In genomic region chr3:37229740-37230139, GRCh38 we compare ENCODE assay signal across 17 cellular contexts. TPM values are rescaled to one million over a fixed set of nuclear protein-coding genes. Genes with fewer than 3 reads are reported as not detected.
DNase-seq lines count a peak whose midpoint lies in the region; ATAC-seq, FAIRE-seq and TF ChIP-seq lines count a peak whose summit lies in the region.
"Had no signal": no experiment of that assay in that cellular context is flagged by ENCODE, and none has a peak within 500 bp of the region (broad histone marks: within the 10 kb centered on the region; RNA-seq: fewer than 3 reads in every experiment).

No MANE protein-coding gene starts in this region.

- WGBS in right cardiac atrium, result 42% methylated on average over 3 of the region's 3 CpGs
- WGBS in heart right ventricle, 2 donors, result 40 to 55% methylated on average over 3 of the region's 3 CpGs
- WGBS in K562 (ENCODE audit: insufficient coverage, low coverage, missing lambda C conversion rate), result 0% methylated on average over 3 of the region's 3 CpGs

- H4K20me1 ChIP-seq in K562 (replicated peaks; ENCODE audit: control insufficient read depth, insufficient read depth, low read length), result no peaks in the 10 kb centered on the region

- TF ChIP-seq POLR2A in K562 (conservative IDR thresholded peaks at IDR 0.05), result no peak

- peak overlapping the region; percentile 51 for H3K4me2 ChIP-seq in K562 (ENCODE audit: insufficient read depth, low read length)

- no peaks in the 10 kb centered on the region for H3K27me3 ChIP-seq in right cardiac atrium (ENCODE audit: control insufficient read depth, insufficient read depth)
- no peaks in the 10 kb centered on the region for H3K27me3 ChIP-seq in heart right ventricle
- H3K27me3 ChIP-seq in K562 (ENCODE audit: control insufficient read depth in 2 of 2, insufficient read depth in 2 of 2, low read length in 2 of 2), result no peaks in the 10 kb centered on the region
- no peaks in the 10 kb centered on the region; the same call in 1 of the 2 replicates for H3K27me3 ChIP-seq in HAP-1 (ENCODE audit: low read depth)

- BruUV-seq in K562 (replicated peaks; lab: Mats Ljungman, UMichigan), result no TSS peak

- CTCF ChIA-PET in K562 (lab: Yijun Ruan, JAX; ENCODE audit: low intra/inter-chr PET ratio), result no interaction called here

- no peaks in the 10 kb centered on the region for H3K4me1 ChIP-seq in right cardiac atrium (ENCODE audit: control insufficient read depth, insufficient read depth, low read length)
- H3K4me1 ChIP-seq in heart right ventricle, result peaks cover 0 to 5% (median 0%) of the 10 kb centered on the region in 9 donors
- H3K4me1 ChIP-seq in K562 (replicated peaks in 1 of 2; ENCODE audit: control insufficient read depth in 2 of 2, insufficient read depth in 2 of 2, low read length in 2 of 2), result peaks cover 21 to 26% of the 10 kb centered on the region in 2 experiments; a peak in 4 of 5 replicates
- H3K4me1 ChIP-seq in mucosa of descending colon (ENCODE audit: low read depth), result peaks cover 2% of the 10 kb centered on the region
- H3K4me1 ChIP-seq in HAP-1, result no peaks in the 10 kb centered on the region

- H3K4me3 ChIP-seq in right cardiac atrium (ENCODE audit: low read length) (no peak overlapping the region), heart right ventricle (no peak overlapping the region), K562 (no peak overlapping the region), mucosa of descending colon (no peak overlapping the region), HAP-1 (no peak overlapping the region)

- H2AFZ ChIP-seq in K562 (ENCODE audit: low read depth, low read length), result peak overlapping the region; percentile 91

- H3K9me3 ChIP-seq in right cardiac atrium (ENCODE audit: control insufficient read depth, low read length) (no peaks in the 10 kb centered on the region), heart right ventricle (no peaks in the 10 kb centered on the region), K562 (replicated peaks; ENCODE audit: control insufficient read depth, insufficient read depth, low read depth, low read length) (peaks cover 4% of the 10 kb centered on the region; the same call in 1 of the 2 replicates), mucosa of descending colon (no peaks in the 10 kb centered on the region), HAP-1 (no peaks in the 10 kb centered on the region)

- FAIRE-seq in K562 (lab: Jason Lieb, UNC), result peak; percentile 96
- FAIRE-seq: frontal cortex had no signal

- peak overlapping the region in 1 of 2 experiments; percentile 52; a peak in 2 of 4 replicates for H3K9ac ChIP-seq in K562 (ENCODE audit: insufficient read depth in 1 of 2, low read depth in 2 of 2, low read length in 2 of 2)

- no peak for TF ChIP-seq CTCF in heart right ventricle (IDR thresholded peaks at IDR 0.05)
- TF ChIP-seq CTCF in K562 (IDR thresholded peaks at IDR 0.05 in 2 of 3, conservative IDR thresholded peaks at IDR 0.05 in 1 of 3; ENCODE audit: insufficient read depth in 2 of 3, low read depth in 1 of 3, low read length in 3 of 3), result no peak
- TF ChIP-seq CTCF in mucosa of descending colon (IDR thresholded peaks at IDR 0.05), result no peak

- no peak overlapping the region for H3K27ac ChIP-seq in right cardiac atrium (ENCODE audit: low read length)
- no peak overlapping the region for H3K27ac ChIP-seq in heart right ventricle
- H3K27ac ChIP-seq in K562 (ENCODE audit: extremely low read depth, low read depth, low read length), result peak overlapping the region; percentile 65

- H3K79me2 ChIP-seq in K562 (ENCODE audit: control insufficient read depth, insufficient read depth, low read length), result no peaks in the 10 kb centered on the region

- peak; percentile 92 for TF ChIP-seq EP300 in K562 (IDR thresholded peaks at IDR 0.05; ENCODE audit: low read length)

- POLR2A ChIA-PET in K562 (lab: Yijun Ruan, JAX), result interaction anchor here (0.6 to 1.2 kb wide), 3 partner anchors 8 to 252 kb away, joined by 3 to 5 read pairs (median 3); no protein-coding TSS in a partner anchor

- no peak; a peak in 1 of 4 replicates for TF ChIP-seq RAD21 in K562 (CRISPR knock-in tag; conservative IDR thresholded peaks at IDR 0.05 in 1 of 2, IDR thresholded peaks at IDR 0.05 in 1 of 2)

- H3K36me3 ChIP-seq in heart right ventricle, result no peaks in the 10 kb centered on the region
- no peaks in the 10 kb centered on the region for H3K36me3 ChIP-seq in K562 (ENCODE audit: control insufficient read depth, insufficient read depth, low read length)
- H3K36me3 ChIP-seq in mucosa of descending colon (ENCODE audit: low read depth), result no peaks in the 10 kb centered on the region
- no peaks in the 10 kb centered on the region for H3K36me3 ChIP-seq in HAP-1 (replicated peaks)

- no peak for DNase-seq in right cardiac atrium
- DNase-seq in heart right ventricle, result no peak
- DNase-seq in K562 (ENCODE audit: extremely low read depth in 1 of 4, low spot score in 3 of 4), result peak; percentile 50 to 95 (median 74)
- DNase-seq in mucosa of descending colon, result peak in 1 of 3 donors; percentile 73
- no peak for DNase-seq in iPS-NIHi7 (ENCODE audit: extremely low spot score)
- DNase-seq in NCI-H774 (lab: John Stamatoyannopoulos, UW), result no peak
- DNase-seq in HAP-1 (ENCODE audit: low spot score in 2 of 2), result no peak
- DNase-seq in stimulated activated CD4-positive, alpha-beta T cell treated with anti-CD3 and anti-CD28 coated beads, Interleukin-4, amount 100 ng/mL, for 4 hours, result no peak
- DNase-seq: activated CD4-positive, alpha-beta T cell treated with anti-CD3 and anti-CD28 coated beads for 48 hours; aorta; mammary epithelial cell; NCI-H1436 treated with DMSO at 0.1 percent for 48 hours; NCI-H510A treated with DMSO at 0.1 percent for 48 hours; stimulated activated naive CD8-positive, alpha-beta T cell treated with anti-CD3 and anti-CD28 coated beads, Interleukin-15, amount 100 ng/mL, for 72 hours had no signal

- peak; percentile 80 to 86 for ATAC-seq in right cardiac atrium
- ATAC-seq in heart right ventricle, result no peak
- ATAC-seq in K562, result peak; percentile 96
- peak; percentile 99 for ATAC-seq in mucosa of descending colon
- ATAC-seq: activated naive CD4-positive, alpha-beta T cell treated with anti-CD3 and anti-CD28 coated beads, Interleukin-2, amount 50 U/mL, for 72 hours; esophagus mucosa; stimulated activated naive CD8-positive, alpha-beta T cell treated with anti-CD3 and anti-CD28 coated beads, Interleukin-15, amount 100 ng/mL, for 72 hours had no signal

- in situ Hi-C loops in K562 (cut with MboI), result no loop called here
- in situ Hi-C loops in HAP-1 (cut with MboI; ENCODE audit: low sequenced_read_pairs), result no loop called here

- no peaks in the 10 kb centered on the region for H3K9me1 ChIP-seq in K562 (ENCODE audit: control insufficient read depth, insufficient read depth, low read length)

- intact Hi-C loops in right cardiac atrium (cut with DNase I) (no loop called here), heart right ventricle (cut with DNase I) (no loop called here), K562 (cut with micrococcal nuclease) (no loop called here), mucosa of descending colon (cut with DNase I, micrococcal nuclease) (no loop called here)

RNA-seq across cellular contexts. Expression of gene GOLGA4, which starts 13.3 kb away (rescaled TPM):
- total RNA-seq in right cardiac atrium, result 100 to 1,000 TPM; 147 to 167 (median 160) TPM
- polyA plus RNA-seq in right cardiac atrium, result 59.1 TPM
- 100 to 1,000 TPM; 132 to 214 (median 187) TPM for total RNA-seq in heart right ventricle
- 10 to 100 TPM; 36.7 to 74.0 TPM for polyA plus RNA-seq in heart right ventricle
- 79.9 and 290 TPM in 2 replicates for total RNA-seq in K562 (2011; cell fraction: chromatin; rRNA removed; ENCODE audit: low replicate concordance)
- total RNA-seq in K562 (2011; cell fraction: nucleolus; rRNA removed), result 32.5 and 39.2 TPM in 2 replicates
- 93.6 and 112 TPM in 2 replicates for total RNA-seq in K562 (2011; cell fraction: nucleoplasm; rRNA removed)
- 33.8 and 35.2 TPM in 2 replicates for total RNA-seq in K562 (2014; rRNA removed)
- total RNA-seq in K562 (2014; rRNA removed; fragmentation: Illumina TruSeq; extraction: Trizol), result 70.3 and 74.9 TPM in 2 replicates
- total RNA-seq in K562 (2015; rRNA removed; fragmentation: Illumina TruSeq; extraction: Trizol), result 62.4 and 70.0 TPM in 2 replicates
- 39.3 and 41.9 TPM in 2 replicates for total RNA-seq in K562 (2021)
- 28.0 and 29.1 TPM in 2 replicates for polyA plus RNA-seq in K562 (2011; rRNA removed)
- 6.3 and 7.6 TPM in 2 replicates for polyA plus RNA-seq in K562 (2011; cell fraction: cytosol; rRNA removed)
- 24.7 and 32.5 TPM in 2 replicates for polyA plus RNA-seq in K562 (2011; cell fraction: nucleus; rRNA removed)
- polyA plus RNA-seq in K562 (2012), result 22.8 and 23.3 TPM in 2 replicates
- 25.3 and 33.6 TPM in 2 replicates for polyA plus RNA-seq in K562 (2014; fragmentation: Illumina TruSeq; extraction: Trizol)
- polyA plus RNA-seq in K562 (2014; fragmentation: Nextera tagmentation; extraction: Ambion mirVana), result 10 to 100 TPM; 12.7 to 13.2 TPM
- polyA plus RNA-seq in K562 (2014; rRNA removed), result 21.8 and 26.6 TPM in 2 replicates
- 45.9 and 83.5 TPM in 2 replicates for polyA minus RNA-seq in K562 (2011; rRNA and poly(A)+ RNA removed)
- polyA minus RNA-seq in K562 (2011; cell fraction: cytosol; rRNA and poly(A)+ RNA removed), result 20.1 and 22.1 TPM in 2 replicates
- 52.2 and 112 TPM in 2 replicates for polyA minus RNA-seq in K562 (2011; cell fraction: nucleus; rRNA and poly(A)+ RNA removed)
- total RNA-seq in mucosa of descending colon, result 100 to 1,000 TPM in 2 of 3 donors, 10 to 100 TPM in 1; 91.1 to 112 (median 102) TPM

RNA-seq across cellular contexts. Expression of gene LRRFIP2, which starts 55.4 kb away (rescaled TPM):
- total RNA-seq in right cardiac atrium (100 to 1,000 TPM; 154 to 168 (median 162) TPM), heart right ventricle (100 to 1,000 TPM; 105 to 199 (median 127) TPM), K562 (2014; rRNA removed) (44.9 and 53.9 TPM in 2 replicates), K562 (2014; rRNA removed; fragmentation: Illumina TruSeq; extraction: Trizol) (46.2 and 55.4 TPM in 2 replicates), K562 (2015; rRNA removed; fragmentation: Illumina TruSeq; extraction: Trizol) (46.0 and 49.4 TPM in 2 replicates), K562 (2021) (41.6 and 46.6 TPM in 2 replicates), mucosa of descending colon (100 to 1,000 TPM in 2 of 3 donors, 10 to 100 TPM in 1; 89.9 to 136 (median 128) TPM)
- polyA plus RNA-seq in right cardiac atrium (88.9 TPM), heart right ventricle (100 to 1,000 TPM in 1 of 2 donors, 10 to 100 TPM in 1; 63.2 to 129 TPM), K562 (2011; rRNA removed) (24.4 and 37.0 TPM in 2 replicates), K562 (2014; fragmentation: Illumina TruSeq; extraction: Trizol) (38.4 and 42.7 TPM in 2 replicates), K562 (2014; fragmentation: Nextera tagmentation; extraction: Ambion mirVana) (10 to 100 TPM in 1 of 2 experiments, 1 to 10 TPM in 1; 9.9 to 11.2 TPM), K562 (2014; rRNA removed) (40.7 and 46.6 TPM in 2 replicates)
- 55.1 and 138 TPM in 2 replicates for total RNA-seq in K562 (2011; cell fraction: chromatin; rRNA removed; ENCODE audit: low replicate concordance)
- total RNA-seq in K562 (2011; cell fraction: nucleolus; rRNA removed), result 36.5 and 52.5 TPM in 2 replicates
- total RNA-seq in K562 (2011; cell fraction: nucleoplasm; rRNA removed), result 96.8 and 146 TPM in 2 replicates
- 13.0 and 14.1 TPM in 2 replicates for polyA plus RNA-seq in K562 (2011; cell fraction: cytosol; rRNA removed)
- polyA plus RNA-seq in K562 (2011; cell fraction: nucleus; rRNA removed), result 26.0 and 26.4 TPM in 2 replicates
- 31.2 and 44.6 TPM in 2 replicates for polyA plus RNA-seq in K562 (2012)
- polyA minus RNA-seq in K562 (2011; rRNA and poly(A)+ RNA removed), result 50.0 and 53.0 TPM in 2 replicates
- polyA minus RNA-seq in K562 (2011; cell fraction: cytosol; rRNA and poly(A)+ RNA removed), result 15.2 and 17.1 TPM in 2 replicates
- 58.3 and 84.4 TPM in 2 replicates for polyA minus RNA-seq in K562 (2011; cell fraction: nucleus; rRNA and poly(A)+ RNA removed)

Comparison
In these comparisons a context has a peak if more than half of its experiments do, and no peak if none do; other contexts are left out.
1. ATAC-seq: peak in right cardiac atrium (2 of 2), K562 (single experiment) and mucosa of descending colon (single experiment); none in heart right ventricle (0 of 8).
2. DNase-seq: peak in K562 (4 of 4); none in right cardiac atrium (0 of 3), heart right ventricle (0 of 2), iPS-NIHi7 (single experiment), NCI-H774 (single experiment), HAP-1 (0 of 2) and stimulated activated CD4-positive, alpha-beta T cell treated with anti-CD3 and anti-CD28 coated beads, Interleukin-4, amount 100 ng/mL, for 4 hours (0 of 2).